ENCODE assay signal across 13 cellular contexts in genomic region chr13:76730220-76730619, GRCh38.
"Had no signal": no experiment of that assay in that cellular context is flagged by ENCODE, and none has a peak within 500 bp of the region (broad histone marks: within the 10 kb centered on the region; RNA-seq: fewer than 3 reads in every experiment).

No MANE protein-coding gene starts in this region.

- DNase-seq: activated CD4-positive, alpha-beta T cell treated with anti-CD3 and anti-CD28 coated beads, Interleukin-2, amount 10 ng/mL, durations not matched to agents 7 days and 5 days; activated CD8-positive, alpha-beta memory T cell treated with anti-CD3 and anti-CD28 coated beads for 24 hours; activated gamma-delta T cell treated with Interleukin-2 at 50 U/mL for 16 hours; amniotic stem cell; effector memory CD8-positive, alpha-beta T cell; midbrain; psoas muscle; sigmoid colon; stimulated activated CD4-positive, alpha-beta T cell treated with anti-CD3 and anti-CD28 coated beads, Interleukin-1b, Interleukin-23, amount 100 ng/mL, for 48 hours; SW 1271; thyroid gland had no signal

- H3K4me3 ChIP-seq: lung, psoas muscle, sigmoid colon, thyroid gland had no signal

- H3K4me1 ChIP-seq: psoas muscle, sigmoid colon, thyroid gland had no signal

- H3K27me3 ChIP-seq: sigmoid colon, thyroid gland had no signal

- H3K36me3 ChIP-seq: sigmoid colon, thyroid gland had no signal

- H3K9me3 ChIP-seq: psoas muscle, sigmoid colon, thyroid gland had no signal

- H3K27ac ChIP-seq: psoas muscle, sigmoid colon, thyroid gland had no signal

- ATAC-seq: effector memory CD8-positive, alpha-beta T cell; psoas muscle; stimulated activated effector memory CD8-positive, alpha-beta T cell treated with anti-CD3 and anti-CD28 coated beads, Interleukin-12 subunit alpha, Interleukin-12 subunit beta, amount 100 ng/mL, for 72 hours had no signal
